8 cellular contexts compared by ENCODE assay signal in the genomic region with DNA sequence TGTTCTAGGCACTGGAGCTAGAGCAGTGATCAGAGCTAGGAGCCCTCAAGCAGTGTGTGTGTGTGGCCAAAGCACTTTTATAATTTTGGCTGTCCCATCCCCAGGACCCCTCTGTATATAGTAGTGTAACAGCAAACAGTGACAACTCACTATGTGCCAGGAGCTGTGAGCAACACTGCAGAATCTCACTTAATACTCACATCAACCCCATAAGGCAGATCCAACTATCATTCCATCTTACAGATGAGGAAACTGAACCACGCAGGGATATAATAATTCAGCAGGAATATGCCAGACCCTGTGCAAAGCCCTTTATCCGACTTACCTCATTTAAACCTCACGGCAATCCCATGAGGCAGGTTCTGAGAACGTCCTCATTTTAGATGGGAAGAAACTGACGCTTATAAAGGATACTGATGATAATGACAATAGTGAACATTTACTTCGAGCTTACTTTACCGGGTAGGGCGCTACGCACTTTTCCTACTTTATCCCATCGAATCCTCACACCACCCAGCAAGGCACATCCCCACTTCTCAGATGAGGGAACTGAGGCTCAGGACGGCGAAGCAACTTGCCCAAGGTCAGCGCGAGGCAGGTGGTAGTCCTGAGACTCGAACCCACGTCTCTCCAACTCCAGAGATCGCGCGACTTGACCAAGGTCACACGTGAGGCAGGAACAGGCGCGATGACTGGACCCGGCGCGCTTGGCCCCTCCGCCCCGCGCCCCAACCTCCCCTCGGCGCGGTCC. TPM values are rescaled to one million over a fixed set of nuclear protein-coding genes. Genes with fewer than 3 reads are reported as not detected.
A peak's percentile ranks its signal among the peaks of the same experiment; 100 is the strongest.
DNase-seq lines count a peak whose midpoint lies in the region; ATAC-seq and TF ChIP-seq lines count a peak whose summit lies in the region.

No MANE protein-coding gene starts in this region.

- H3K4me3 ChIP-seq in GM12864 (ENCODE audit: low read depth, low read length) (peak overlapping the region; percentile 91), KMS-11 (IDR thresholded peaks at IDR 0.05; ENCODE audit: insufficient read depth, low read depth, low read length) (no peak overlapping the region), heart right ventricle (peak overlapping the region; percentile 67 to 93 (median 82)), skeletal muscle cell (ENCODE audit: low read depth, low read length) (peak overlapping the region; percentile 80)

- H3K36me3 ChIP-seq in KMS-11 (ENCODE audit: insufficient read depth) (no peaks in the 10 kb centered on the region), heart right ventricle (peaks cover 0 to 22% (median 0%) of the 10 kb centered on the region in 9 donors)

- no peak for ATAC-seq in heart right ventricle
- ATAC-seq in HG02970 (IDR thresholded peaks at IDR 0.05; ENCODE audit: low FRiP score, unreplicated experiment), result no peak

- H3K9me3 ChIP-seq in heart right ventricle, result no peaks in the 10 kb centered on the region

- TF ChIP-seq CTCF in 22Rv1 (IDR thresholded peaks at IDR 0.05) (no peak), GM12864 (IDR thresholded peaks at IDR 0.05; ENCODE audit: low read depth, low read length, missing control alignments) (no peak), KMS-11 (conservative IDR thresholded peaks at IDR 0.05; ENCODE audit: low read depth, low read length) (no peak), heart right ventricle (IDR thresholded peaks at IDR 0.05) (no peak)

- DNase-seq in GM12864 (ENCODE audit: low read depth) (no peak), heart right ventricle (no peak), skeletal muscle cell (ENCODE audit: low read depth) (no peak), medulla oblongata (ENCODE audit: extremely low spot score) (no peak)
- peak; percentile 76 for DNase-seq in activated CD8-positive, alpha-beta memory T cell treated with anti-CD3 and anti-CD28 coated beads, Interleukin-2, amount 50 U/mL, for 48 hours

- H3K4me1 ChIP-seq in KMS-11 (ENCODE audit: low read depth, poor library complexity, severe bottlenecking), result peaks cover 42% of the 10 kb centered on the region
- peaks cover 15 to 82% (median 55%) of the 10 kb centered on the region in 9 donors for H3K4me1 ChIP-seq in heart right ventricle

- intact Hi-C loops in heart right ventricle (cut with DNase I), result loop anchor here in 1 of 10 donors (2.0 to 10.0 kb wide), 2 partner anchors 29 to 179 kb away; partner anchors contain the start of genes RNU4-1 and RNU4-2

- peaks cover 69% of the 10 kb centered on the region; the same call in 1 of the 2 replicates for H3K79me2 ChIP-seq in KMS-11 (ENCODE audit: insufficient read depth, low read depth)

- H3K27ac ChIP-seq in 22Rv1 (peak overlapping the region; percentile 94), KMS-11 (no peak overlapping the region), heart right ventricle (peak overlapping the region; percentile 93 to 99 (median 96))

- H3K27me3 ChIP-seq in KMS-11 (ENCODE audit: insufficient read depth, low read depth), result no peaks in the 10 kb centered on the region
- H3K27me3 ChIP-seq in heart right ventricle, result no peaks in the 10 kb centered on the region

- H4K20me1 ChIP-seq in KMS-11 (ENCODE audit: insufficient read depth), result no peaks in the 10 kb centered on the region

- H2AFZ ChIP-seq in KMS-11 (ENCODE audit: low read depth), result no peak overlapping the region

- H3K4me2 ChIP-seq in KMS-11, result peak overlapping the region; percentile 70

- H3K9ac ChIP-seq in KMS-11, result peak overlapping the region; percentile 42; the same call in 1 of the 2 replicates

- WGBS in heart right ventricle, 2 donors, result 13 to 16% methylated on average over 31 of the region's 31 CpGs

RNA-seq across cellular contexts. Expression of gene RAB35, which starts 0.7 kb away (rescaled TPM):
- total RNA-seq in heart right ventricle, result 10 to 100 TPM; 15.4 to 33.6 (median 24.3) TPM
- polyA plus RNA-seq in heart right ventricle, result 10 to 100 TPM; 13.3 to 24.1 TPM
